Comparison of ENCODE assay signal across 11 cellular contexts in the genomic region with DNA sequence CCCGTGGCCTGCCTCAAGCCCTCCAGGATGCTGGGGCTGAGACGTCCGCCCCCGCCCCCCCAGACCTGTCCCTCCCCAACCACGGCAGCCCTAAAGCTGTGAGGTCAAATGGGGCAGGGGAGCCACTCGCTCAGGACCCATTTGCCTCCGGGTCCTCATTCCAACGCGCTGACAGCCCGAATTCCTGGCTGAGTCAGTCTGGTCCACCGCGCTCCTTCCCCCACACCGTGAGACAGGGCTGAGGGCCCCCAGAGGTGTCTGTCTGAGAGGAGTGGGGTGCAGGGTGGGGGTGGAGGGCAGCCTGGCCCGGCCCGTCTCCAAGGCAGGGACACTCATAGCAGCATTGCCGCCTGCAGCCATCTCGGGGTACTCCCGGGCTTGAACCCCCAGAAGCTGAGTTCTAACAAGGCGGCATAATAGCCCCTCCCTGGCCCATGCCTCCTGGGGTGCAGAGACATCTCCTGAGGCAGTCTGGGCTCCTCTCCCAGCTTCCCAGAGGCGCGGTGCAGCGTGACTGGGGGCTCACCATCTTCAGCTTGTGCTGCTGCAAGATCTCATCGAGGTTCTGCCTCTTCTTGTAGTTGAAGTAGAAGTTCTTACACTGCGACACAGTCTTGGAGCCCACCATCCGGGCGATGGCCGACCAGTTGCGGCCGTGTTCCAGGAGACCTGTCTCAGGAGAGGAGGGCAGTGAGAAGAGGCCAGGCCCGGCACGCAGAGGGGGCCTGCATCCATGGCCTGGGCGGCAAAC.
DNase-seq lines count a peak whose midpoint lies in the region; TF ChIP-seq lines count a peak whose summit lies in the region.
"Had no signal": no experiment of that assay in that cellular context is flagged by ENCODE, and none has a peak within 500 bp of the region (broad histone marks: within the 10 kb centered on the region; RNA-seq: fewer than 3 reads in every experiment).

No MANE protein-coding gene starts in this region.

- H3K4me1 ChIP-seq in effector memory CD4-positive, alpha-beta T cell (ENCODE audit: control insufficient read depth, insufficient read depth, low read length, poor library complexity, severe bottlenecking) = peaks cover 9% of the 10 kb centered on the region

- peak overlapping the region; percentile 61 to 89 (median 68) for H3K27ac Mint-ChIP-seq in nephron

- no peak for TF ChIP-seq CTCF in AG10803 (conservative IDR thresholded peaks at IDR 0.05; ENCODE audit: low read length)
- TF ChIP-seq CTCF in choroid plexus epithelial cell (conservative IDR thresholded peaks at IDR 0.05; ENCODE audit: low read depth, low read length) = no peak
- TF ChIP-seq CTCF in nephron (IDR thresholded peaks at IDR 0.05; ENCODE audit: unreplicated experiment in 3 of 3) = no peak

- H3K36me3 Mint-ChIP-seq in nephron (ENCODE audit: low read depth) = peaks cover 19% of the 10 kb centered on the region

- H3K4me3 ChIP-seq in AG10803 (ENCODE audit: low read length) = peak overlapping the region; percentile 5; the same call in 1 of the 2 replicates
- H3K4me3 ChIP-seq in choroid plexus epithelial cell (ENCODE audit: low read depth, low read length) = peak overlapping the region; percentile 74
- H3K4me3 ChIP-seq in effector memory CD4-positive, alpha-beta T cell (ENCODE audit: insufficient read depth, low read depth, low read length, poor library complexity, severe bottlenecking) = no peak overlapping the region

- DNase-seq in AG10803 (ENCODE audit: low read depth) = peak; percentile 78
- DNase-seq in NCI-H226 = peak; percentile 95
- peak; percentile 88 for DNase-seq in choroid plexus epithelial cell (ENCODE audit: low read depth)
- DNase-seq in effector memory CD4-positive, alpha-beta T cell = no peak
- no peak for DNase-seq in stimulated activated CD8-positive, alpha-beta memory T cell treated with anti-CD3 and anti-CD28 coated beads, Interleukin-4, amount 100 ng/mL, for 48 hours
- no peak for DNase-seq in T-helper 1 cell
- DNase-seq in NCI-H2029 (lab: John Stamatoyannopoulos, UW) = no peak
- DNase-seq: activated T-cell treated with anti-CD3 and anti-CD28 coated beads for 4 hours, Calu3, NCI-H2171 had no signal

- peaks cover 32% of the 10 kb centered on the region for H3K36me3 ChIP-seq in effector memory CD4-positive, alpha-beta T cell (ENCODE audit: control insufficient read depth, insufficient read depth, low read length)

- no peaks in the 10 kb centered on the region for H3K27me3 Mint-ChIP-seq in nephron (ENCODE audit: low read depth)

- H3K27me3 ChIP-seq in effector memory CD4-positive, alpha-beta T cell (replicated peaks; ENCODE audit: control insufficient read depth, insufficient read depth, low read length, poor library complexity, severe bottlenecking) = no peaks in the 10 kb centered on the region

- H3K4me3 Mint-ChIP-seq in nephron = peak overlapping the region; percentile 40 to 69 (median 65)

- H3K27ac ChIP-seq in effector memory CD4-positive, alpha-beta T cell (ENCODE audit: insufficient read depth, low read length, poor library complexity, severe bottlenecking) = no peak overlapping the region

- H3K4me1 Mint-ChIP-seq in nephron = peaks cover 54% of the 10 kb centered on the region

- no peaks in the 10 kb centered on the region for H3K9me3 ChIP-seq in effector memory CD4-positive, alpha-beta T cell (ENCODE audit: control insufficient read depth, low read length)

- no peaks in the 10 kb centered on the region for H3K9me3 Mint-ChIP-seq in nephron

Comparison
In these comparisons a context has a peak if more than half of its experiments do, and no peak if none do; other contexts are left out.
1. DNase-seq: peak in AG10803 (single experiment), NCI-H226 (single experiment) and choroid plexus epithelial cell (single experiment); none in effector memory CD4-positive, alpha-beta T cell (0 of 3), stimulated activated CD8-positive, alpha-beta memory T cell treated with anti-CD3 and anti-CD28 coated beads, Interleukin-4, amount 100 ng/mL, for 48 hours (single experiment), T-helper 1 cell (0 of 5) and NCI-H2029 (single experiment).